13 cellular contexts compared by ENCODE assay signal in genomic region chr16:1985466-1986150, GRCh38. TPM values are rescaled to one million over a fixed set of nuclear protein-coding genes. Genes with fewer than 3 reads are reported as not detected.
A peak's percentile ranks its signal among the peaks of the same experiment; 100 is the strongest.
DNase-seq lines count a peak whose midpoint lies in the region; ATAC-seq, FAIRE-seq and TF ChIP-seq lines count a peak whose summit lies in the region.
"Had no signal": no experiment of that assay in that cellular context is flagged by ENCODE, and none has a peak within 500 bp of the region (broad histone marks: within the 10 kb centered on the region; RNA-seq: fewer than 3 reads in every experiment).

No MANE protein-coding gene starts in this region.

- H3K4me1 Mint-ChIP-seq in activated CD8-positive, alpha-beta T cell treated with anti-CD3 and anti-CD28 coated beads for 36 hours (ENCODE audit: low read depth), result peaks cover 19% of the 10 kb centered on the region

- TF ChIP-seq POLR2A in GM12891 (IDR thresholded peaks at IDR 0.05; ENCODE audit: low read depth, low read length), result no peak

- peak overlapping the region; percentile 88 for H3K4me3 ChIP-seq in left ventricle myocardium inferior
- peak overlapping the region in 1 of 2 donors; percentile 95 for H3K4me3 ChIP-seq in ascending aorta

- no peak overlapping the region for H3K27ac Mint-ChIP-seq in activated CD8-positive, alpha-beta T cell treated with anti-CD3 and anti-CD28 coated beads for 36 hours

- no peaks in the 10 kb centered on the region for H3K9me3 Mint-ChIP-seq in activated CD8-positive, alpha-beta T cell treated with anti-CD3 and anti-CD28 coated beads for 36 hours

- H3K4me3 Mint-ChIP-seq in activated CD8-positive, alpha-beta T cell treated with anti-CD3 and anti-CD28 coated beads for 36 hours, result peak overlapping the region; percentile 89

- peaks cover 21% of the 10 kb centered on the region for H3K36me3 ChIP-seq in left ventricle myocardium inferior
- H3K36me3 ChIP-seq in ascending aorta, result peaks cover 14 to 16% of the 10 kb centered on the region in 2 donors

- peaks cover 39% of the 10 kb centered on the region for H3K27me3 Mint-ChIP-seq in activated CD8-positive, alpha-beta T cell treated with anti-CD3 and anti-CD28 coated beads for 36 hours

- H3K36me3 Mint-ChIP-seq in activated CD8-positive, alpha-beta T cell treated with anti-CD3 and anti-CD28 coated beads for 36 hours (ENCODE audit: low read depth), result peaks cover 16% of the 10 kb centered on the region

- DNase-seq in left ventricle myocardium inferior (no peak), left ventricle myocardium superior (no peak), left colon (peak; percentile 73 to 82), H4 (ENCODE audit: low spot score) (no peak), GM12891 (ENCODE audit: insufficient read length, low spot score) (no peak), ascending aorta (ENCODE audit: low spot score in 2 of 2) (no peak)
- no peak for DNase-seq in activated CD8-positive, alpha-beta T cell treated with anti-CD3 and anti-CD28 coated beads for 36 hours
- DNase-seq: activated gamma-delta T cell treated with Interleukin-2 at 50 U/mL for 16 hours, DMS79, NCI-H1417, SIG-M5 had no signal

- peaks cover 43% of the 10 kb centered on the region for H3K4me1 ChIP-seq in left ventricle myocardium inferior
- H3K4me1 ChIP-seq in ascending aorta, result peaks cover 10 to 21% of the 10 kb centered on the region in 2 donors

- intact Hi-C loops in left ventricle myocardium inferior (cut with micrococcal nuclease) (no loop called here), left ventricle myocardium superior (cut with micrococcal nuclease) (no loop called here), left colon (cut with DNase I, micrococcal nuclease) (no loop called here), ascending aorta (cut with DNase I) (no loop called here)
- intact Hi-C loops in activated CD8-positive, alpha-beta T cell treated with anti-CD3 and anti-CD28 coated beads for 36 hours (cut with micrococcal nuclease), result no loop called here

- no peak for ATAC-seq in left ventricle myocardium superior
- no peak for ATAC-seq in activated CD8-positive, alpha-beta T cell treated with anti-CD3 and anti-CD28 coated beads for 36 hours
- peak; percentile 38 for ATAC-seq in left colon
- ATAC-seq in GM21447 (IDR thresholded peaks at IDR 0.05; ENCODE audit: unreplicated experiment), result no peak

- H3K9me3 ChIP-seq in left ventricle myocardium inferior (replicated peaks) (no peaks in the 10 kb centered on the region), ascending aorta (no peaks in the 10 kb centered on the region)

- CTCF ChIA-PET in activated CD8-positive, alpha-beta T cell treated with anti-CD3 and anti-CD28 coated beads for 36 hours (lab: Charles Lee), result interaction anchor here (1.0 to 2.4 kb wide), 3 partner anchors 18 to 21 kb away, joined by 3 to 9 read pairs (median 4); partner anchors contain the start of gene RPS2

- POLR2A ChIA-PET in activated CD8-positive, alpha-beta T cell treated with anti-CD3 and anti-CD28 coated beads for 36 hours (lab: Charles Lee), result interaction anchor here (1.0 to 29.2 kb wide), 5 partner anchors 20 to 220 kb away, joined by 4 to 505 read pairs (median 6); partner anchors contain the start of genes NDUFB10, RNF151, RPS2 and TBL3

- H3K27me3 ChIP-seq in left ventricle myocardium inferior (ENCODE audit: low read depth) (peaks cover 58% of the 10 kb centered on the region), ascending aorta (peaks cover 14% of the 10 kb centered on the region)

- FAIRE-seq in GM12891 (lab: Jason Lieb, UNC), result no peak
- FAIRE-seq: GM19239 had no signal

- TF ChIP-seq CTCF in left ventricle myocardium inferior (IDR thresholded peaks at IDR 0.05; ENCODE audit: borderline replicate concordance) (no peak), ascending aorta (IDR thresholded peaks at IDR 0.05) (no peak)
- TF ChIP-seq CTCF in activated CD8-positive, alpha-beta T cell treated with anti-CD3 and anti-CD28 coated beads for 36 hours (IDR thresholded peaks at IDR 0.05), result no peak

- no peak overlapping the region for H3K27ac ChIP-seq in left ventricle myocardium inferior (replicated peaks)
- no peak overlapping the region for H3K27ac ChIP-seq in ascending aorta

TF ChIP-seq in GM12891, 5 proteins besides CTCF, POLR2A, EP300 and RAD21:
- TF ChIP-seq POU2F2 (IDR thresholded peaks at IDR 0.05; ENCODE audit: low read depth, low read length) (no peak), POLR2AphosphoS5 (IDR thresholded peaks at IDR 0.05; ENCODE audit: low read depth, low read length) (no peak), PAX5 (IDR thresholded peaks at IDR 0.05; ENCODE audit: insufficient read depth, low read length, severe bottlenecking) (no peak), SPI1 (IDR thresholded peaks at IDR 0.05; ENCODE audit: low read depth, low read length) (no peak), TAF1 (IDR thresholded peaks at IDR 0.05; ENCODE audit: low read depth, low read length) (no peak)

RNA-seq across cellular contexts. Expression of gene GFER, which starts 1.6 kb away (rescaled TPM):
- total RNA-seq in left ventricle myocardium inferior, result 23.3 TPM
- total RNA-seq in left ventricle myocardium superior, result 32.2 TPM
- 10 to 100 TPM; 33.5 to 33.9 TPM for total RNA-seq in activated CD8-positive, alpha-beta T cell treated with anti-CD3 and anti-CD28 coated beads for 36 hours
- 10 to 100 TPM; 73.7 to 82.3 TPM for total RNA-seq in left colon
- 13.4 and 15.1 TPM in 2 replicates for total RNA-seq in H4 (2014; rRNA removed; shearing (Covaris generic))
- polyA plus RNA-seq in GM12891 (2012; ENCODE audit: low read depth, missing spikeins), result 32.2 TPM
- 2.7 TPM for total RNA-seq in ascending aorta

RNA-seq across cellular contexts. Expression of gene SYNGR3, which starts 4.2 kb away (rescaled TPM):
- total RNA-seq in left ventricle myocardium inferior (0.38 TPM), left ventricle myocardium superior (1.0 TPM), left colon (1 to 10 TPM; 1.6 to 3.0 TPM), ascending aorta (0.32 TPM)
- 1 to 10 TPM; 5.4 to 7.2 TPM for total RNA-seq in activated CD8-positive, alpha-beta T cell treated with anti-CD3 and anti-CD28 coated beads for 36 hours
- total RNA-seq in H4 (2014; rRNA removed; shearing (Covaris generic)), result 3.4 and 7.7 TPM in 2 replicates
- 3.4 TPM for polyA plus RNA-seq in GM12891 (2012; ENCODE audit: low read depth, missing spikeins)

RNA-seq across cellular contexts. Expression of gene NOXO1, which starts 4.3 kb away (rescaled TPM):
- total RNA-seq in left ventricle myocardium inferior, result not detected
- not detected for total RNA-seq in left ventricle myocardium superior
- total RNA-seq in activated CD8-positive, alpha-beta T cell treated with anti-CD3 and anti-CD28 coated beads for 36 hours, result under 1 TPM in 1 of 2 experiments, not detected in 1; 0.31 TPM
- 10 to 100 TPM; 34.6 to 49.0 TPM for total RNA-seq in left colon
- not detected in 2 replicates for total RNA-seq in H4 (2014; rRNA removed; shearing (Covaris generic))
- 0.12 TPM for polyA plus RNA-seq in GM12891 (2012; ENCODE audit: low read depth, missing spikeins)
- total RNA-seq in ascending aorta, result not detected

RNA-seq across cellular contexts. Expression of gene TBL3, which starts 13.8 kb away (rescaled TPM):
- total RNA-seq in left ventricle myocardium inferior (22.6 TPM), left ventricle myocardium superior (24.4 TPM), left colon (10 to 100 TPM; 22.0 to 23.6 TPM), ascending aorta (55.7 TPM)
- 10 to 100 TPM; 54.4 to 56.0 TPM for total RNA-seq in activated CD8-positive, alpha-beta T cell treated with anti-CD3 and anti-CD28 coated beads for 36 hours
- 50.8 and 55.9 TPM in 2 replicates for total RNA-seq in H4 (2014; rRNA removed; shearing (Covaris generic))
- polyA plus RNA-seq in GM12891 (2012; ENCODE audit: low read depth, missing spikeins), result 28.8 TPM

RNA-seq across cellular contexts. Expression of gene RNF151, which starts 19.0 kb away (rescaled TPM):
- not detected for total RNA-seq in left ventricle myocardium inferior
- total RNA-seq in left ventricle myocardium superior, result not detected
- total RNA-seq in activated CD8-positive, alpha-beta T cell treated with anti-CD3 and anti-CD28 coated beads for 36 hours, result not detected
- total RNA-seq in left colon, result not detected
- not detected in 2 replicates for total RNA-seq in H4 (2014; rRNA removed; shearing (Covaris generic))
- polyA plus RNA-seq in GM12891 (2012; ENCODE audit: low read depth, missing spikeins), result 0.50 TPM
- total RNA-seq in ascending aorta, result not detected

Comparison
In these comparisons a context has a peak if more than half of its experiments do, and no peak if none do; other contexts are left out.
1. DNase-seq: peak in left colon (2 of 2); none in left ventricle myocardium inferior (single experiment), left ventricle myocardium superior (single experiment), activated CD8-positive, alpha-beta T cell treated with anti-CD3 and anti-CD28 coated beads for 36 hours (single experiment), H4 (single experiment), GM12891 (single experiment) and ascending aorta (0 of 2).
2. RNA of gene NOXO1, which starts 4.3 kb away (total RNA-seq): 34.6 to 49.0 TPM in left colon; 0.31 TPM in activated CD8-positive, alpha-beta T cell treated with anti-CD3 and anti-CD28 coated beads for 36 hours, not detected in left ventricle myocardium inferior (single experiment), not detected in left ventricle myocardium superior (single experiment), not detected in H4 and not detected in ascending aorta (single experiment); every median in the first group is over 10 times any median in the second.